In the genomic region with DNA sequence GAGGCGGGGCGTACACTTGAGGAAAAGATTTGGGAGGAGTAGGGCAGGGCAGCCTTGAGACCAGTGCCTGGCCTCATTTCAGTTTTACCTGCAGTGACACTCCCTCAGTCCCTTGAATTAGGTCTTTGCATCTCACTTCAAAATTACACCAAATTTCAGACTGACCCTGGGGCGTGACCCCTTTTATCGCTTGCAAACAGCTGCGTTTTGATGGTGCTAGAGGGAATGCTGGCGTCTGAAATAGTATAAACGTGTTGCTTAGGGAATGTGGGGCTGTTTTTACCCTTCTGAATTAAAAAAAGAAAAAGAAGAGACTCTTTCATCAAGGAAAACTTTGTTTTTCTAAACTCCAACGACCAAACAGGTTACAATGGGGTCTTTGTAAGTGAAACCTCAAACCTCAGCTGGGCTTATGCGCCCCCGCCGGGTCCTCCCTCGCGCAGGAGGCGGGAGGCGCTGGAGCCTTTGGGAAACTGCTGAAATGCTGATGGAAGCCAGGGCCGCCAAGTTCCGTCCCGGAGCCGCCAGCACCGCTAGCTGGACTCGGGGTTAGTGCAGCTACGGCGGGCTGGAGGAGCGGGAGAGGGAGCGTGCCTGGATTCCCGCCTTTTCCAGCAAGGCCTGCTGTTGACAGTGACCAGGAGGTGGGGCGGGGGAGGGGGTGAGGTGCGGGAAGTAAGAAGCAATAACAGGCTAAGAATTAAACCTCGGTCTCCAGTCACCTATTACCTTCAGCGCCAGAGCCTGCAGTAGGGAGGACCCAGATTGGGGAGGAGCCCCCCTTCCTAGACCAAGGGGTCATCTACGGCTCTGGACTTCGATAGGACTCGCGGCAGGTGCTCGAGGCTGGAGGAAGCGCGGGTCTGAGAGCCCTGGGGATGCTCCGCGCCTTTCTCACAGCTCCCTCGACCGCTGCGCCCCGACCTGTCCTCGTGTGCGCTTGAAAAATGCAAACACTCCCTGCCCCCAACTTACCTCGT, we compare ENCODE assay signal across 13 cellular contexts. TPM values are rescaled to one million over a fixed set of nuclear protein-coding genes. Genes with fewer than 3 reads are reported as not detected.
A peak's percentile ranks its signal among the peaks of the same experiment; 100 is the strongest.
DNase-seq lines count a peak whose midpoint lies in the region; ATAC-seq and TF ChIP-seq lines count a peak whose summit lies in the region.
"Had no signal": no experiment of that assay in that cellular context is flagged by ENCODE, and none has a peak within 500 bp of the region (broad histone marks: within the 10 kb centered on the region; RNA-seq: fewer than 3 reads in every experiment).

No MANE protein-coding gene starts in this region.

- H2BK5ac ChIP-seq in mesenchymal stem cell (ENCODE audit: low read depth, low read length, poor library complexity, severe bottlenecking): no peak overlapping the region

- H3K27me3 Mint-ChIP-seq in glutamatergic neuron (ENCODE audit: unreplicated experiment): peaks cover 3% of the 10 kb centered on the region

- DNase-seq in NT2/D1 (ENCODE audit: low read depth, low spot score) (no peak), glutamatergic neuron (peak; percentile 36), mesenchymal stem cell (no peak), stomach (no peak)
- DNase-seq in activated T-cell treated with anti-CD3 and anti-CD28 coated beads, Interleukin-2, amount 50 U/mL, for 48 hours: no peak
- DNase-seq: activated CD4-positive, alpha-beta T cell treated with anti-CD3 and anti-CD28 coated beads for 48 hours; COR-L47; foreskin melanocyte; NCI-H510A had no signal

- no peaks in the 10 kb centered on the region for H3K4me1 ChIP-seq in NT2/D1 (ENCODE audit: insufficient read depth, insufficient read length)
- H3K4me1 ChIP-seq in mesenchymal stem cell (ENCODE audit: control insufficient read depth, insufficient read depth, low read depth, low read length): peaks cover 12% of the 10 kb centered on the region
- H3K4me1 ChIP-seq in stomach: peaks cover 11 to 27% (median 15%) of the 10 kb centered on the region in 4 donors

- H3K27ac ChIP-seq in mesenchymal stem cell (ENCODE audit: low read length, poor library complexity, severe bottlenecking): no peak overlapping the region
- H3K27ac ChIP-seq in stomach: no peak overlapping the region
- H3K27ac ChIP-seq: SK-N-MC had no signal

- H3K4me3 Mint-ChIP-seq in glutamatergic neuron (ENCODE audit: unreplicated experiment): peak overlapping the region; percentile 83

- H3K27me3 ChIP-seq in NT2/D1 (ENCODE audit: insufficient read depth, insufficient read length) (peaks cover 31% of the 10 kb centered on the region), mesenchymal stem cell (ENCODE audit: control insufficient read depth in 1 of 2, insufficient read depth in 1 of 2, low read length in 2 of 2) (peaks cover 62 to 64% of the 10 kb centered on the region in 2 experiments), stomach (peaks cover 0 to 38% (median 31%) of the 10 kb centered on the region in 3 donors)

- no peak overlapping the region for H2BK15ac ChIP-seq in mesenchymal stem cell (ENCODE audit: low read depth, poor library complexity, severe bottlenecking)

- no peak overlapping the region for H3K23ac ChIP-seq in mesenchymal stem cell (ENCODE audit: low read length in 2 of 2)

- H2BK12ac ChIP-seq in mesenchymal stem cell (ENCODE audit: low read length in 2 of 2): no peak overlapping the region

- no peak overlapping the region for H4K8ac ChIP-seq in mesenchymal stem cell (ENCODE audit: low read length)

- TF ChIP-seq POLR2A in stomach (IDR thresholded peaks at IDR 0.05): no peak

- no peak overlapping the region for H3K18ac ChIP-seq in mesenchymal stem cell (ENCODE audit: low read depth in 1 of 2, low read length in 2 of 2)

- 9% methylated on average over 26 of the region's 46 CpGs for WGBS in mesenchymal stem cell
- 7 to 11% (median 8%) methylated on average over 45 to 46 of the region's 46 CpGs for WGBS in stomach, 5 donors

- no peak overlapping the region for H3K4ac ChIP-seq in mesenchymal stem cell (ENCODE audit: low read depth in 1 of 2, low read length in 2 of 2)

- H3K36me3 Mint-ChIP-seq in glutamatergic neuron (ENCODE audit: unreplicated experiment): no peaks in the 10 kb centered on the region

- peak overlapping the region; percentile 23 for H3K4me2 ChIP-seq in mesenchymal stem cell (ENCODE audit: low read length, poor library complexity, severe bottlenecking)

- TF ChIP-seq EP300 in stomach (IDR thresholded peaks at IDR 0.05): no peak

- intact Hi-C loops in stomach (cut with DNase I; ENCODE audit: low total_unique reads): no loop called here

- no peak for ATAC-seq in GM21381 (IDR thresholded peaks at IDR 0.05; ENCODE audit: unreplicated experiment)
- ATAC-seq in HG02759 (IDR thresholded peaks at IDR 0.05; ENCODE audit: unreplicated experiment): no peak

- H3K9ac ChIP-seq in NT2/D1 (ENCODE audit: insufficient read length, low read depth): peak overlapping the region; percentile 42
- no peak overlapping the region for H3K9ac ChIP-seq in mesenchymal stem cell (ENCODE audit: low read length)

- H3K9me3 Mint-ChIP-seq in glutamatergic neuron (ENCODE audit: unreplicated experiment): no peaks in the 10 kb centered on the region

- H4K91ac ChIP-seq in mesenchymal stem cell (ENCODE audit: low read length): no peak overlapping the region

- H3K79me1 ChIP-seq in mesenchymal stem cell (replicated peaks; ENCODE audit: low read length, poor library complexity, severe bottlenecking): no peaks in the 10 kb centered on the region

- peaks cover 6% of the 10 kb centered on the region; the same call in 1 of the 2 replicates for H3K9me3 ChIP-seq in NT2/D1 (ENCODE audit: insufficient read depth, low read length)
- H3K9me3 ChIP-seq in mesenchymal stem cell (ENCODE audit: control insufficient read depth, low read length): no peaks in the 10 kb centered on the region
- H3K9me3 ChIP-seq in stomach: no peaks in the 10 kb centered on the region

- H3K4me1 Mint-ChIP-seq in glutamatergic neuron (ENCODE audit: low read depth, unreplicated experiment): no peaks in the 10 kb centered on the region

- H3K14ac ChIP-seq in mesenchymal stem cell (ENCODE audit: low read length in 2 of 2): no peak overlapping the region

- no peak for TF ChIP-seq CTCF in glutamatergic neuron (IDR thresholded peaks at IDR 0.05; ENCODE audit: partially characterized antibody, unreplicated experiment)
- no peak for TF ChIP-seq CTCF in stomach (IDR thresholded peaks at IDR 0.05)

- no peak overlapping the region for H3K27ac Mint-ChIP-seq in glutamatergic neuron (ENCODE audit: unreplicated experiment)

- H3K36me3 ChIP-seq in NT2/D1 (ENCODE audit: insufficient read depth, insufficient read length, low read length) (no peaks in the 10 kb centered on the region), mesenchymal stem cell (ENCODE audit: control insufficient read depth in 1 of 2, insufficient read depth in 2 of 2, low read depth in 1 of 2, low read length in 2 of 2) (no peaks in the 10 kb centered on the region), stomach (no peaks in the 10 kb centered on the region)

- H2AFZ ChIP-seq in mesenchymal stem cell (ENCODE audit: low read depth, low read length): no peak overlapping the region

- H2BK120ac ChIP-seq in mesenchymal stem cell (ENCODE audit: low read depth, low read length): no peak overlapping the region

- H3K4me3 ChIP-seq in NT2/D1 (ENCODE audit: insufficient read length, low read depth) (peak overlapping the region; percentile 49), mesenchymal stem cell (ENCODE audit: insufficient read depth in 1 of 2, low read depth in 1 of 2, low read length in 2 of 2) (no peak overlapping the region), stomach (peak overlapping the region; percentile 22 to 44 (median 30))
- H3K4me3 ChIP-seq: SK-N-MC had no signal

- no peak overlapping the region for H2AK5ac ChIP-seq in mesenchymal stem cell (ENCODE audit: low read length, severe bottlenecking)

RNA-seq across cellular contexts. Expression of a gene that starts 20.7 kb away (rescaled TPM):
- total RNA-seq in glutamatergic neuron (ENCODE audit: unreplicated experiment) (1.8 TPM), stomach (10 to 100 TPM in 2 of 5 donors, not detected in 3; 16.0 to 36.1 TPM)
- 0.03 TPM for polyA plus RNA-seq in mesenchymal stem cell (2013, experiment 1 of 2)
- 0.03 TPM for polyA plus RNA-seq in mesenchymal stem cell (2013, experiment 2 of 2)
- under 1 TPM in 2 of 3 donors, not detected in 1; 0.25 to 0.75 TPM for polyA plus RNA-seq in stomach
- total RNA-seq: mononuclear cell had no signal

Comparison
In these comparisons a context has a peak if more than half of its experiments do, and no peak if none do; other contexts are left out.
1. H3K4me3 ChIP-seq: peak in NT2/D1 (single experiment) and stomach (4 of 4); none in mesenchymal stem cell (0 of 2).